8 cellular contexts compared by ENCODE assay signal in the genomic region with DNA sequence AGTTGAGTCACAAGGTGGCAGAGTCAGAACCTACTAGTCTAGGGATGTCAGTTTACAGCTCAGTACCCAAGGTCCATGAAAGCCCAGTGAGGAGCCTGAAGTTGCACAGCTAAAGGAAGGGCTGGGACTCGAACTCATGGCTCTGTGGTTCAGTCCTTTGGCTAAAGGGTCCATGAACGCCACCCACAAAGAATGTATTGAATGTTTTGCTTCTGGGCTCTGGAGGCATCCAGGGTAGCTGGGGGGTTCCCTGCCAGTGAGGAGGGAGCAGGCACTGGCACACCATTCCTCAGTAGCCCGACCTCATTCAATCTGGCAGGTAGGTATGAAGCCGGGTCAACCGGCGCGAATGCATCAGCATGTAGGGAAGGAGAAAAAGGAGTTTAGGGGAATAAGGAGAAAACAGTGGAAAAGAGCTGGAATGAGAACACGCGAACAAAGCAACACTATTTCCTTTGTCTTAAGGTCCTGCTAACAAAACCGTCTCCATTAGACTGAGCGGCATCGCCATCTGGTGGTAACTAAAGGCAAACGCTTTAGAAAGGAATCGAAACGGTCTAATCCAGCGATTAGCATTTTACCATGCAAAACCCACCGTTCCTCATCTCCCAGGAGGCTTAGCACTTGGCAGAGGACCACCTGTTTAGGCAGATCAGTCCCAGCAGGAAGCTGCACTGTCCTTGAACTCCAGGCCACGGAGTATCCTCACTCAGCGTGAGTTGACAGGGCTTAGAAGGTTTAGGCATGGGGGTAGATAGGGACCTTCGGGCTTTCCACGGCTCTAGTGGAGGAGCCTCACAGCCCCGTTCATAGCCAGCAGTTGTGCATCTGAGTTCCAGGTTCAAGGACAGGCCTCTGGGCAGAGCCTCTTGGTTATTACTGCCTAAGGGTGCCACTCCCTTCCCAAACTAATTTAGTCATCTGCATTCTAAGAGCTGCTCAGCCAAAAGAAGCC.
DNase-seq lines count a peak whose midpoint lies in the region; ATAC-seq and TF ChIP-seq lines count a peak whose summit lies in the region.

No MANE protein-coding gene starts in this region.

- peak overlapping the region; percentile 27 for H3K4me2 ChIP-seq in GM23338

- peaks cover 62% of the 10 kb centered on the region for H3K4me1 Mint-ChIP-seq in GM23338

- no peaks in the 10 kb centered on the region for H3K27me3 ChIP-seq in GM23338 (ENCODE audit: insufficient read depth)
- no peaks in the 10 kb centered on the region for H3K27me3 ChIP-seq in left lung

- ATAC-seq in GM23338 (peak; percentile 20), left lung (peak; percentile 57), HG03196 (IDR thresholded peaks at IDR 0.05; ENCODE audit: unreplicated experiment) (no peak)

- H3K36me3 ChIP-seq in GM23338 (ENCODE audit: insufficient read depth) (no peaks in the 10 kb centered on the region), left lung (peaks cover 0 to 29% of the 10 kb centered on the region in 2 donors)

- no peaks in the 10 kb centered on the region for H4K20me1 ChIP-seq in GM23338 (replicated peaks; ENCODE audit: insufficient read depth)

- H3K27ac ChIP-seq in GM23338 (ENCODE audit: low read depth) (no peak overlapping the region; the same call in 1 of the 2 replicates), left lung (peak overlapping the region; percentile 63 to 67)

- TF ChIP-seq CTCF in AG04449 (IDR thresholded peaks at IDR 0.05; ENCODE audit: insufficient read depth, low read length, missing control alignments) (peak; percentile 67), GM23338 (conservative IDR thresholded peaks at IDR 0.05; ENCODE audit: low read depth in 2 of 2) (peak; percentile 80 to 91), left lung (IDR thresholded peaks at IDR 0.05) (peak; percentile 82 to 83)

- H3K9me3 Mint-ChIP-seq in GM23338, result no peaks in the 10 kb centered on the region; the same call in 2 of the 3 replicates

- peaks cover 47% of the 10 kb centered on the region for H3K27me3 Mint-ChIP-seq in GM23338 (ENCODE audit: insufficient read depth, low read depth, poor library complexity)

- H3K9me2 ChIP-seq in GM23338 (ENCODE audit: insufficient read depth), result no peaks in the 10 kb centered on the region

- POLR2A ChIA-PET in AG04449 (lab: Yijun Ruan, JAX), result no interaction called here

- peak overlapping the region; percentile 75 for H3K27ac Mint-ChIP-seq in GM23338

- peak overlapping the region; percentile 47; the same call in 2 of the 3 replicates for H3K4me3 Mint-ChIP-seq in GM23338

- no peak overlapping the region; the same call in 1 of the 2 replicates for H3K4me3 ChIP-seq in AG04449 (ENCODE audit: low read depth, low read length)
- H3K4me3 ChIP-seq in GM23338, result no peak overlapping the region
- H3K4me3 ChIP-seq in left lung, result no peak overlapping the region

- H3K9me3 ChIP-seq in left lung, result no peaks in the 10 kb centered on the region

- no peak overlapping the region for H2AFZ ChIP-seq in GM23338

- peaks cover 4% of the 10 kb centered on the region; the same call in 1 of the 2 replicates for H3F3A ChIP-seq in GM23338 (replicated peaks; ENCODE audit: low read depth)

- no peak for DNase-seq in AG04449 (ENCODE audit: low read depth, low spot score)
- peak; percentile 97 for DNase-seq in GM23338 (ENCODE audit: low spot score)
- DNase-seq in NCI-H345 treated with DMSO at 0.1 percent for 48 hours (lab: John Stamatoyannopoulos, UW; ENCODE audit: unreplicated experiment), result peak; percentile 60
- DNase-seq in activated CD4-positive, alpha-beta T cell treated with anti-CD3 and anti-CD28 coated beads for 4 hours, result peak; percentile 49 to 53
- DNase-seq in dermis blood vessel endothelial cell, result peak; percentile 91
- DNase-seq in left lung, result peak in 1 of 2 donors; percentile 62
- peak; percentile 55 for DNase-seq in stimulated activated CD4-positive, alpha-beta T cell treated with anti-CD3 and anti-CD28 coated beads, Interleukin-4, amount 100 ng/mL, for 1 hour

- CTCF ChIA-PET in AG04449 (lab: Yijun Ruan, JAX), result interaction anchor here (0.7 to 11.2 kb wide), 58 partner anchors 10 to 487 kb away, joined by 3 to 202 read pairs (median 4); partner anchors contain the start of gene UBE2H

- peaks cover 31% of the 10 kb centered on the region for H3K36me3 Mint-ChIP-seq in GM23338 (ENCODE audit: low read depth)

- no peaks in the 10 kb centered on the region for H3K79me2 ChIP-seq in GM23338 (replicated peaks; ENCODE audit: insufficient read depth)

- peaks cover 43% of the 10 kb centered on the region for H3K4me1 ChIP-seq in GM23338 (ENCODE audit: insufficient read depth)
- H3K4me1 ChIP-seq in left lung, result peaks cover 9 to 42% of the 10 kb centered on the region in 2 donors

- intact Hi-C loops in left lung (cut with DNase I), result loop anchor here in 1 of 2 donors (5.0 to 10.0 kb wide), 2 partner anchors 163 to 185 kb away; no protein-coding TSS in a partner anchor

TF ChIP-seq in GM23338, 12 proteins besides CTCF, POLR2A, EP300 and RAD21:
- TF ChIP-seq ZNF462 (CRISPR knock-in tag; IDR thresholded peaks at IDR 0.05) (no peak), POLR2AphosphoS5 (IDR thresholded peaks at IDR 0.05; ENCODE audit: low read depth) (peak; percentile 65), CREB1 (CRISPR knock-in tag; IDR thresholded peaks at IDR 0.05; ENCODE audit: low read depth) (no peak)
